ENCODE assay signal across 1 cellular context in the genomic region with DNA sequence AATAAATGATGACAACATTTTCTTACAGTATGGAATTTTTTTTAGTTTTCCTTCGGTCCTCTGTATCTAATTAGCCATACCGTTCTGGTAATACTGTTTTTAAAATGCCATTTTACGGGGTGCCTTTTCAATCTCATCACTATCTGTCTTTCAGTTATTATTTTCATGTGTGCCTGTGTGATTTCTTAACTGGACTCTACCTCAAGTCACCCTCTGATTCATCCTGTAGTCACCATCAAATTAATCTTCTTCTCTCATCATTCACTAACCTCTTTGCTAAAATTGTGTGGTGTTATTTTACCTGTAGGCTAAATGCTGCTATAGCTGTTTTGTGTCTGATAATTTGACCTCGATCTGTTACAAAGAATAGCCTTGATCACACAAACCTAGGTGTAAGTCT.
TF ChIP-seq lines count a peak whose summit lies in the region.

No MANE protein-coding gene starts in this region.

TF ChIP-seq in HCT116, 20 proteins besides CTCF, POLR2A, EP300 and RAD21:
- TF ChIP-seq, protein P1, sequence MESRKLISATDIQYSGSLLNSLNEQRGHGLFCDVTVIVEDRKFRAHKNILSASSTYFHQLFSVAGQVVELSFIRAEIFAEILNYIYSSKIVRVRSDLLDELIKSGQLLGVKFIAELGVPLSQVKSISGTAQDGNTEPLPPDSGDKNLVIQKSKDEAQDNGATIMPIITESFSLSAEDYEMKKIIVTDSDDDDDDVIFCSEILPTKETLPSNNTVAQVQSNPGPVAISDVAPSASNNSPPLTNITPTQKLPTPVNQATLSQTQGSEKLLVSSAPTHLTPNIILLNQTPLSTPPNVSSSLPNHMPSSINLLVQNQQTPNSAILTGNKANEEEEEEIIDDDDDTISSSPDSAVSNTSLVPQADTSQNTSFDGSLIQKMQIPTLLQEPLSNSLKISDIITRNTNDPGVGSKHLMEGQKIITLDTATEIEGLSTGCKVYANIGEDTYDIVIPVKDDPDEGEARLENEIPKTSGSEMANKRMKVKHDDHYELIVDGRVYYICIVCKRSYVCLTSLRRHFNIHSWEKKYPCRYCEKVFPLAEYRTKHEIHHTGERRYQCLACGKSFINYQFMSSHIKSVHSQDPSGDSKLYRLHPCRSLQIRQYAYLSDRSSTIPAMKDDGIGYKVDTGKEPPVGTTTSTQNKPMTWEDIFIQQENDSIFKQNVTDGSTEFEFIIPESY (IDR thresholded peaks at IDR 0.05; ENCODE audit: extremely low read depth, insufficient replicate concordance, low read length), result no peak
- TF ChIP-seq EGR1 (IDR thresholded peaks at IDR 0.05; ENCODE audit: low read depth), result no peak
- TF ChIP-seq SP1 (IDR thresholded peaks at IDR 0.05; ENCODE audit: low read depth), result peak; percentile 59
- no peak for TF ChIP-seq ATF3 (IDR thresholded peaks at IDR 0.05)
- peak; percentile 60 for TF ChIP-seq JUND (IDR thresholded peaks at IDR 0.05)
- TF ChIP-seq EZH2 (IDR thresholded peaks at IDR 0.05), result no peak
- peak; percentile 45; the same call in 1 of the 2 replicates for TF ChIP-seq CEBPB (IDR thresholded peaks at IDR 0.05; ENCODE audit: low read depth)
- TF ChIP-seq CBX3 (IDR thresholded peaks at IDR 0.05; ENCODE audit: low read depth), result 0 out of 2 replicates have a peak, but pooled peaks have one; percentile 14
- peak; percentile 76 for TF ChIP-seq FOSL1 (IDR thresholded peaks at IDR 0.05; ENCODE audit: low read depth)
- TF ChIP-seq SRF (IDR thresholded peaks at IDR 0.05; ENCODE audit: low read depth), result 0 out of 2 replicates have a peak, but pooled peaks have one; percentile 17
- TF ChIP-seq, protein P2, sequence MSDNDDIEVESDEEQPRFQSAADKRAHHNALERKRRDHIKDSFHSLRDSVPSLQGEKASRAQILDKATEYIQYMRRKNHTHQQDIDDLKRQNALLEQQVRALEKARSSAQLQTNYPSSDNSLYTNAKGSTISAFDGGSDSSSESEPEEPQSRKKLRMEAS (IDR thresholded peaks at IDR 0.05), result no peak
